ENCODE assay signal across 16 cellular contexts in genomic region chr11:127825185-127825584, GRCh38.
"Had no signal": no experiment of that assay in that cellular context is flagged by ENCODE, and none has a peak within 500 bp of the region (broad histone marks: within the 10 kb centered on the region; RNA-seq: fewer than 3 reads in every experiment).

No MANE protein-coding gene starts in this region.

- DNase-seq: dorsolateral prefrontal cortex; effector CD4-positive, alpha-beta T cell; gastrocnemius medialis; head of caudate nucleus; left ventricle myocardium superior; lower lobe of right lung; natural killer cell; pancreas; stimulated activated CD4-positive, alpha-beta T cell treated with anti-CD3 and anti-CD28 coated beads, Interleukin-12 subunit alpha, Interleukin-12 subunit beta, amount 100 ng/mL, for 4 hours; stimulated activated CD4-positive, alpha-beta T cell treated with anti-CD3 and anti-CD28 coated beads, Interleukin-1b, Interleukin-23, amount 100 ng/mL, for 48 hours; stimulated activated CD4-positive, alpha-beta T cell treated with anti-CD3 and anti-CD28 coated beads, Interleukin-4, amount 100 ng/mL, for 1 hour; stimulated activated CD8-positive, alpha-beta memory T cell treated with anti-CD3 and anti-CD28 coated beads, Interleukin-4, amount 100 ng/mL, for 48 hours; stimulated activated naive CD4-positive, alpha-beta T cell; stimulated activated naive CD8-positive, alpha-beta T cell treated with anti-CD3 and anti-CD28 coated beads, Interleukin-15, amount 100 ng/mL, for 72 hours; trophoblast cell had no signal

- FAIRE-seq: keratinocyte, pancreas had no signal

- H3K4me3 Mint-ChIP-seq: natural killer cell; stimulated activated naive CD8-positive, alpha-beta T cell treated with anti-CD3 and anti-CD28 coated beads, Interleukin-15, amount 100 ng/mL, for 72 hours had no signal

- H3K9me3 Mint-ChIP-seq: natural killer cell; stimulated activated naive CD8-positive, alpha-beta T cell treated with anti-CD3 and anti-CD28 coated beads, Interleukin-15, amount 100 ng/mL, for 72 hours had no signal

- H3K27me3 Mint-ChIP-seq: stimulated activated naive CD8-positive, alpha-beta T cell treated with anti-CD3 and anti-CD28 coated beads, Interleukin-15, amount 100 ng/mL, for 72 hours had no signal

- H3K36me3 Mint-ChIP-seq: natural killer cell had no signal

- H3K4me1 Mint-ChIP-seq: natural killer cell; stimulated activated naive CD8-positive, alpha-beta T cell treated with anti-CD3 and anti-CD28 coated beads, Interleukin-15, amount 100 ng/mL, for 72 hours had no signal

- H3K27ac Mint-ChIP-seq: natural killer cell; stimulated activated naive CD8-positive, alpha-beta T cell treated with anti-CD3 and anti-CD28 coated beads, Interleukin-15, amount 100 ng/mL, for 72 hours had no signal
